Comparison of ENCODE assay signal across 1 cellular context in genomic region chr14:75041613-75042012, GRCh38.
TF ChIP-seq lines count a peak whose summit lies in the region.

No MANE protein-coding gene starts in this region.

TF ChIP-seq in GM12878, 131 proteins besides CTCF, POLR2A, EP300 and RAD21:
- TF ChIP-seq RAD51 (IDR thresholded peaks at IDR 0.05) (no peak), NRF1 (conservative IDR thresholded peaks at IDR 0.05; ENCODE audit: low read depth, low read length) (no peak), KDM1A (IDR thresholded peaks at IDR 0.05; ENCODE audit: borderline replicate concordance) (no peak), JUNB (IDR thresholded peaks at IDR 0.05) (no peak)
TF ChIP-seq in GM12878: peak in this region for 0.
